Comparison of ENCODE assay signal across 22 cellular contexts in genomic region chr9:129001504-129002325, GRCh38. TPM values are rescaled to one million over a fixed set of nuclear protein-coding genes. Genes with fewer than 3 reads are reported as not detected.
DNase-seq lines count a peak whose midpoint lies in the region; ATAC-seq, FAIRE-seq and TF ChIP-seq lines count a peak whose summit lies in the region.
"Had no signal": no experiment of that assay in that cellular context is flagged by ENCODE, and none has a peak within 500 bp of the region (broad histone marks: within the 10 kb centered on the region; RNA-seq: fewer than 3 reads in every experiment).

No MANE protein-coding gene starts in this region.

- no peaks in the 10 kb centered on the region for H3K27me3 ChIP-seq in HepG2 (ENCODE audit: control insufficient read depth in 1 of 2, insufficient read depth in 2 of 2, low read length in 2 of 2)
- H3K27me3 ChIP-seq in right lobe of liver, result no peaks in the 10 kb centered on the region
- no peaks in the 10 kb centered on the region for H3K27me3 ChIP-seq in naive thymus-derived CD4-positive, alpha-beta T cell (ENCODE audit: control insufficient read depth in 2 of 2, insufficient read depth in 2 of 2, low read length in 2 of 2)
- H3K27me3 ChIP-seq: tibial artery had no signal

- POLR2A ChIA-PET in HepG2 (lab: Yijun Ruan, JAX), result no interaction called here
- POLR2A ChIA-PET in naive thymus-derived CD4-positive, alpha-beta T cell (lab: Charles Lee), result interaction anchor here (0.7 kb wide), 1 partner anchor 229 kb away, joined by 3 read pairs; no protein-coding TSS in a partner anchor

- H3K4me3 Mint-ChIP-seq in T-helper 2 cell treated with Interferon-gamma antibody and Interleukin-4, amounts not matched to agents 5 μg/mL and 100 μg/mL, for 36 hours, result no peak overlapping the region
- no peak overlapping the region for H3K4me3 Mint-ChIP-seq in naive thymus-derived CD4-positive, alpha-beta T cell
- H3K4me3 Mint-ChIP-seq: CD4-positive, alpha-beta memory T cell had no signal

- H3K4me3 ChIP-seq in HepG2 (replicated peaks in 1 of 3; ENCODE audit: insufficient read depth in 1 of 3, low read depth in 2 of 3, low read length in 3 of 3) (no peak overlapping the region), right lobe of liver (no peak overlapping the region)
- no peak overlapping the region for H3K4me3 ChIP-seq in naive thymus-derived CD4-positive, alpha-beta T cell (ENCODE audit: low read length)
- H3K4me3 ChIP-seq: HAP-1, tibial artery had no signal

- H4K20me1 ChIP-seq in HepG2 (ENCODE audit: insufficient read depth, low read length), result no peaks in the 10 kb centered on the region

- H3K9me3 Mint-ChIP-seq in T-helper 2 cell treated with Interferon-gamma antibody and Interleukin-4, amounts not matched to agents 5 μg/mL and 100 μg/mL, for 36 hours, result no peaks in the 10 kb centered on the region
- peaks cover 0 to 1% (median 0%) of the 10 kb centered on the region in 11 donors for H3K9me3 Mint-ChIP-seq in naive thymus-derived CD4-positive, alpha-beta T cell
- H3K9me3 Mint-ChIP-seq: CD4-positive, alpha-beta memory T cell had no signal

- no peak overlapping the region for H2AFZ ChIP-seq in HepG2 (ENCODE audit: low read length)

- in situ Hi-C loops in HepG2 (cut with HindIII; ENCODE audit: extremely low pct_ligation_motif_present, low pct_unique_long_range_greater_than_20kb), result no loop called here

- no peak overlapping the region for H3K4me2 ChIP-seq in HepG2 (ENCODE audit: low read depth, low read length)

- no peak overlapping the region for H3K9ac ChIP-seq in HepG2 (ENCODE audit: insufficient read depth, low read depth, low read length)

- TF ChIP-seq CTCF in HepG2 (CRISPR knock-in tag; IDR thresholded peaks at IDR 0.05) (no peak), right lobe of liver (IDR thresholded peaks at IDR 0.05) (no peak)

- H3K27ac Mint-ChIP-seq in T-helper 2 cell treated with Interferon-gamma antibody and Interleukin-4, amounts not matched to agents 5 μg/mL and 100 μg/mL, for 36 hours, result peak overlapping the region; percentile 55
- H3K27ac Mint-ChIP-seq in naive thymus-derived CD4-positive, alpha-beta T cell, result peak overlapping the region in 5 of 9 donors; percentile 13 to 85 (median 48)

- FAIRE-seq in HepG2 (lab: Jason Lieb, UNC), result no peak
- FAIRE-seq: GM19239, RCC 7860, small intestine had no signal

- H3K4me1 ChIP-seq in HepG2 (ENCODE audit: insufficient read depth, low read length), result no peaks in the 10 kb centered on the region
- H3K4me1 ChIP-seq in right lobe of liver, result no peaks in the 10 kb centered on the region
- H3K4me1 ChIP-seq in naive thymus-derived CD4-positive, alpha-beta T cell (ENCODE audit: control insufficient read depth in 2 of 2, insufficient read depth in 2 of 2, low read length in 2 of 2), result no peaks in the 10 kb centered on the region
- H3K4me1 ChIP-seq: HAP-1 had no signal

- peaks cover 64% of the 10 kb centered on the region for H3K36me3 Mint-ChIP-seq in T-helper 2 cell treated with Interferon-gamma antibody and Interleukin-4, amounts not matched to agents 5 μg/mL and 100 μg/mL, for 36 hours (ENCODE audit: low read depth)
- H3K36me3 Mint-ChIP-seq in naive thymus-derived CD4-positive, alpha-beta T cell, result peaks cover 6 to 58% (median 32%) of the 10 kb centered on the region in 5 donors

- no peaks in the 10 kb centered on the region for H3K79me2 ChIP-seq in HepG2 (ENCODE audit: insufficient read depth, low read length)

- H3K27ac ChIP-seq in HepG2 (ENCODE audit: extremely low read length, insufficient read depth, low read length), result no peak overlapping the region
- no peak overlapping the region for H3K27ac ChIP-seq in right lobe of liver
- peak overlapping the region; percentile 30 for H3K27ac ChIP-seq in naive thymus-derived CD4-positive, alpha-beta T cell (ENCODE audit: low read depth, low read length)
- H3K27ac ChIP-seq: HL-60, tibial artery had no signal

- no TSS peak for BruUV-seq in HepG2 (replicated peaks; lab: Mats Ljungman, UMichigan)

- CTCF ChIA-PET in HepG2 (lab: Yijun Ruan, JAX; ENCODE audit: low intra/inter-chr PET ratio, low total read pairs), result no interaction called here
- CTCF ChIA-PET in naive thymus-derived CD4-positive, alpha-beta T cell (lab: Charles Lee), result no interaction called here

- intact Hi-C loops in HepG2 (cut with micrococcal nuclease; ENCODE audit: unreplicated experiment), result loop anchor here (10.0 kb wide), 1 partner anchor 147 kb away; no protein-coding TSS in a partner anchor
- intact Hi-C loops in right lobe of liver (cut with DNase I), result no loop called here
- intact Hi-C loops in naive thymus-derived CD4-positive, alpha-beta T cell (cut with micrococcal nuclease), result no loop called here

- 92% methylated on average over 9 of the region's 10 CpGs for WGBS in HepG2 (ENCODE audit: low lambda C conversion rate)
- WGBS in right lobe of liver (ENCODE audit: insufficient coverage, low coverage, low lambda C conversion rate, missing lambda C conversion rate), result 100% methylated on average over 2 of the region's 10 CpGs

- DNase-seq in T-helper 2 cell treated with Interferon-gamma antibody and Interleukin-4, amounts not matched to agents 5 μg/mL and 100 μg/mL, for 36 hours (ENCODE audit: low spot score), result no peak
- DNase-seq in T-helper 2 cell (no peak), HepG2 (ENCODE audit: low spot score) (no peak), right lobe of liver (no peak), amniotic stem cell (lab: John Stamatoyannopoulos, UW) (no peak), AG20443 (ENCODE audit: low spot score) (no peak), DMS 273 (lab: John Stamatoyannopoulos, UW; ENCODE audit: unreplicated experiment) (no peak)
- no peak for DNase-seq in naive thymus-derived CD4-positive, alpha-beta T cell
- DNase-seq: activated gamma-delta T cell treated with Interleukin-2 at 50 U/mL for 16 hours; CD4-positive, alpha-beta memory T cell; foreskin fibroblast; left cardiac atrium; NCI-H1092 treated with DMSO at 0.1 percent for 48 hours; NCI-H187 treated with DMSO at 0.1 percent for 48 hours; NCI-H2227 treated with DMSO at 0.1 percent for 48 hours; small intestine; stimulated activated naive CD4-positive, alpha-beta T cell treated with Interleukin-2 at 50 U/mL for 16 hours had no signal

- H3K4me1 Mint-ChIP-seq in T-helper 2 cell treated with Interferon-gamma antibody and Interleukin-4, amounts not matched to agents 5 μg/mL and 100 μg/mL, for 36 hours (ENCODE audit: low read depth), result peaks cover 5% of the 10 kb centered on the region
- H3K4me1 Mint-ChIP-seq in naive thymus-derived CD4-positive, alpha-beta T cell, result peaks cover 0 to 12% (median 4%) of the 10 kb centered on the region in 7 donors

- TF ChIP-seq POLR2A in HepG2 (IDR thresholded peaks at IDR 0.05; ENCODE audit: insufficient read depth in 1 of 2, low read depth in 2 of 2, low read length in 2 of 2), result no peak
- no peak for TF ChIP-seq POLR2A in right lobe of liver (IDR thresholded peaks at IDR 0.05)

- TF ChIP-seq EP300 in HepG2 (IDR thresholded peaks at IDR 0.05; ENCODE audit: low read depth in 2 of 2, low read length in 2 of 2) (no peak), HepG2 (CRISPR knock-in tag; IDR thresholded peaks at IDR 0.05; ENCODE audit: borderline replicate concordance) (no peak)

- no peaks in the 10 kb centered on the region for H3K27me3 Mint-ChIP-seq in T-helper 2 cell treated with Interferon-gamma antibody and Interleukin-4, amounts not matched to agents 5 μg/mL and 100 μg/mL, for 36 hours (ENCODE audit: low read depth)
- no peaks in the 10 kb centered on the region for H3K27me3 Mint-ChIP-seq in naive thymus-derived CD4-positive, alpha-beta T cell
- H3K27me3 Mint-ChIP-seq: CD4-positive, alpha-beta memory T cell had no signal

- no peak for TF ChIP-seq RAD21 in HepG2 (CRISPR knock-in tag; IDR thresholded peaks at IDR 0.05)

- no peaks in the 10 kb centered on the region for H3K9me3 ChIP-seq in HepG2 (ENCODE audit: low read length)
- no peaks in the 10 kb centered on the region for H3K9me3 ChIP-seq in right lobe of liver
- no peaks in the 10 kb centered on the region for H3K9me3 ChIP-seq in naive thymus-derived CD4-positive, alpha-beta T cell (ENCODE audit: control insufficient read depth in 2 of 3, low read length in 3 of 3)
- H3K9me3 ChIP-seq: HAP-1, tibial artery had no signal

- H3K36me3 ChIP-seq in HepG2 (replicated peaks in 1 of 2; ENCODE audit: control insufficient read depth in 1 of 2, insufficient read depth in 2 of 2, low read length in 2 of 2) (peaks cover 49 to 81% of the 10 kb centered on the region in 2 experiments), right lobe of liver (peaks cover 0 to 77% (median 24%) of the 10 kb centered on the region in 4 donors)
- H3K36me3 ChIP-seq in naive thymus-derived CD4-positive, alpha-beta T cell (ENCODE audit: control insufficient read depth in 2 of 3, insufficient read depth in 3 of 3, low read length in 3 of 3), result peaks cover 9 to 89% (median 36%) of the 10 kb centered on the region in 3 experiments

- ATAC-seq in HepG2 (no peak), right lobe of liver (no peak)
- ATAC-seq in naive thymus-derived CD4-positive, alpha-beta T cell, result no peak
- ATAC-seq: left cardiac atrium had no signal

RNA-seq across cellular contexts. Expression of gene SH3GLB2, which starts 26.4 kb away (rescaled TPM):
- total RNA-seq in HepG2 (2016; rRNA removed; fragmentation: Illumina TruSeq; extraction: Trizol), result 10.5 and 24.0 TPM in 2 replicates
- total RNA-seq in HepG2 (2016; cell fraction: cytosol; rRNA removed; fragmentation: Illumina TruSeq; extraction: Trizol; ENCODE audit: low read depth), result 5.7 and 6.3 TPM in 2 replicates
- total RNA-seq in HepG2 (2016; cell fraction: insoluble cytoplasmic fraction; rRNA removed; fragmentation: Illumina TruSeq; extraction: Trizol), result 10.1 and 22.9 TPM in 2 replicates
- 9.8 and 12.3 TPM in 2 replicates for total RNA-seq in HepG2 (2016; cell fraction: membrane; rRNA removed; fragmentation: Illumina TruSeq; extraction: Trizol)
- 28.6 and 31.6 TPM in 2 replicates for total RNA-seq in HepG2 (2016; cell fraction: nucleus; rRNA removed; fragmentation: Illumina TruSeq; extraction: Trizol)
- 40.6 and 68.0 TPM in 2 replicates for polyA plus RNA-seq in HepG2 (2011; rRNA removed)
- polyA plus RNA-seq in HepG2 (2011; cell fraction: cytosol; rRNA removed), result 23.7 and 25.8 TPM in 2 replicates
- 356 and 393 TPM in 2 replicates for polyA plus RNA-seq in HepG2 (2011; cell fraction: nucleus; rRNA removed)
- 17.4 and 18.7 TPM in 2 replicates for polyA plus RNA-seq in HepG2 (2012)
- 7.5 and 8.5 TPM in 2 replicates for polyA plus RNA-seq in HepG2 (2016; cell fraction: cytosol; fragmentation: Illumina TruSeq; extraction: Trizol; ENCODE audit: low read depth)
- 13.7 and 15.9 TPM in 2 replicates for polyA plus RNA-seq in HepG2 (2016; cell fraction: insoluble cytoplasmic fraction; fragmentation: Illumina TruSeq; extraction: Trizol; ENCODE audit: low read depth)
- 11.0 and 13.2 TPM in 2 replicates for polyA plus RNA-seq in HepG2 (2016; cell fraction: membrane; fragmentation: Illumina TruSeq; extraction: Trizol; ENCODE audit: low read depth)
- polyA plus RNA-seq in HepG2 (2016; cell fraction: nucleus; fragmentation: Illumina TruSeq; extraction: Trizol; ENCODE audit: insufficient read depth, low read depth), result 80.7 and 100 TPM in 2 replicates
- 29.6 and 163 TPM in 2 replicates for polyA minus RNA-seq in HepG2 (2011; rRNA and poly(A)+ RNA removed; ENCODE audit: low replicate concordance)
- polyA minus RNA-seq in HepG2 (2011; cell fraction: cytosol; rRNA and poly(A)+ RNA removed), result 10.4 and 14.1 TPM in 2 replicates
- polyA minus RNA-seq in HepG2 (2011; cell fraction: nucleus; rRNA and poly(A)+ RNA removed), result 20.3 and 22.6 TPM in 2 replicates
- total RNA-seq in right lobe of liver, result 10 to 100 TPM; 23.7 to 28.3 (median 24.7) TPM
- 100 to 1,000 TPM in 2 of 5 experiments, 10 to 100 TPM in 3; 76.3 to 106 (median 86.2) TPM for total RNA-seq in naive thymus-derived CD4-positive, alpha-beta T cell
- polyA plus RNA-seq in naive thymus-derived CD4-positive, alpha-beta T cell, result 10 to 100 TPM; 22.5 to 31.7 TPM

RNA-seq across cellular contexts. Expression of gene MIGA2, which starts 34.7 kb away (rescaled TPM):
- total RNA-seq in HepG2 (2016; rRNA removed; fragmentation: Illumina TruSeq; extraction: Trizol), result 8.9 and 17.1 TPM in 2 replicates
- total RNA-seq in HepG2 (2016; cell fraction: cytosol; rRNA removed; fragmentation: Illumina TruSeq; extraction: Trizol; ENCODE audit: low read depth), result 5.8 TPM in 2 replicates
- 8.3 and 17.7 TPM in 2 replicates for total RNA-seq in HepG2 (2016; cell fraction: insoluble cytoplasmic fraction; rRNA removed; fragmentation: Illumina TruSeq; extraction: Trizol)
- 6.6 and 6.9 TPM in 2 replicates for total RNA-seq in HepG2 (2016; cell fraction: membrane; rRNA removed; fragmentation: Illumina TruSeq; extraction: Trizol)
- 22.2 and 26.2 TPM in 2 replicates for total RNA-seq in HepG2 (2016; cell fraction: nucleus; rRNA removed; fragmentation: Illumina TruSeq; extraction: Trizol)
- polyA plus RNA-seq in HepG2 (2011; rRNA removed), result 10.8 and 12.2 TPM in 2 replicates
- 4.8 and 7.2 TPM in 2 replicates for polyA plus RNA-seq in HepG2 (2011; cell fraction: cytosol; rRNA removed)
- polyA plus RNA-seq in HepG2 (2011; cell fraction: nucleus; rRNA removed), result 118 and 145 TPM in 2 replicates
- polyA plus RNA-seq in HepG2 (2012), result 3.9 and 9.8 TPM in 2 replicates
- polyA plus RNA-seq in HepG2 (2016; cell fraction: cytosol; fragmentation: Illumina TruSeq; extraction: Trizol; ENCODE audit: low read depth), result 1.3 and 1.6 TPM in 2 replicates
- 5.8 and 6.3 TPM in 2 replicates for polyA plus RNA-seq in HepG2 (2016; cell fraction: insoluble cytoplasmic fraction; fragmentation: Illumina TruSeq; extraction: Trizol; ENCODE audit: low read depth)
- polyA plus RNA-seq in HepG2 (2016; cell fraction: membrane; fragmentation: Illumina TruSeq; extraction: Trizol; ENCODE audit: low read depth), result 3.4 and 4.3 TPM in 2 replicates
- 44.0 and 50.8 TPM in 2 replicates for polyA plus RNA-seq in HepG2 (2016; cell fraction: nucleus; fragmentation: Illumina TruSeq; extraction: Trizol; ENCODE audit: insufficient read depth, low read depth)
- 17.4 and 26.1 TPM in 2 replicates for polyA minus RNA-seq in HepG2 (2011; rRNA and poly(A)+ RNA removed; ENCODE audit: low replicate concordance)
- 4.4 and 5.0 TPM in 2 replicates for polyA minus RNA-seq in HepG2 (2011; cell fraction: cytosol; rRNA and poly(A)+ RNA removed)
- polyA minus RNA-seq in HepG2 (2011; cell fraction: nucleus; rRNA and poly(A)+ RNA removed), result 18.5 and 19.6 TPM in 2 replicates
- 10 to 100 TPM in 4 of 6 experiments, 1 to 10 TPM in 2; 9.1 to 16.4 (median 10.8) TPM for total RNA-seq in right lobe of liver
- 10 to 100 TPM; 50.0 to 73.4 (median 60.7) TPM for total RNA-seq in naive thymus-derived CD4-positive, alpha-beta T cell
- polyA plus RNA-seq in naive thymus-derived CD4-positive, alpha-beta T cell, result 10 to 100 TPM in 1 of 2 donors, 1 to 10 TPM in 1; 7.1 to 15.2 TPM

RNA-seq across cellular contexts. Expression of gene NUP188, which starts 54.2 kb away (rescaled TPM):
- 38.5 and 54.1 TPM in 2 replicates for total RNA-seq in HepG2 (2016; rRNA removed; fragmentation: Illumina TruSeq; extraction: Trizol)
- 8.2 and 12.6 TPM in 2 replicates for total RNA-seq in HepG2 (2016; cell fraction: cytosol; rRNA removed; fragmentation: Illumina TruSeq; extraction: Trizol; ENCODE audit: low read depth)
- total RNA-seq in HepG2 (2016; cell fraction: insoluble cytoplasmic fraction; rRNA removed; fragmentation: Illumina TruSeq; extraction: Trizol), result 35.5 and 47.1 TPM in 2 replicates
- 10.3 and 12.4 TPM in 2 replicates for total RNA-seq in HepG2 (2016; cell fraction: membrane; rRNA removed; fragmentation: Illumina TruSeq; extraction: Trizol)
- 52.4 and 56.0 TPM in 2 replicates for total RNA-seq in HepG2 (2016; cell fraction: nucleus; rRNA removed; fragmentation: Illumina TruSeq; extraction: Trizol)
- polyA plus RNA-seq in HepG2 (2011; rRNA removed), result 28.0 and 31.5 TPM in 2 replicates
- polyA plus RNA-seq in HepG2 (2011; cell fraction: cytosol; rRNA removed), result 30.7 and 31.2 TPM in 2 replicates
- polyA plus RNA-seq in HepG2 (2011; cell fraction: nucleus; rRNA removed), result 80.5 and 92.3 TPM in 2 replicates
- 31.1 and 32.6 TPM in 2 replicates for polyA plus RNA-seq in HepG2 (2012)
- 1.6 and 2.1 TPM in 2 replicates for polyA plus RNA-seq in HepG2 (2016; cell fraction: cytosol; fragmentation: Illumina TruSeq; extraction: Trizol; ENCODE audit: low read depth)
- polyA plus RNA-seq in HepG2 (2016; cell fraction: insoluble cytoplasmic fraction; fragmentation: Illumina TruSeq; extraction: Trizol; ENCODE audit: low read depth), result 27.2 and 38.0 TPM in 2 replicates
- polyA plus RNA-seq in HepG2 (2016; cell fraction: membrane; fragmentation: Illumina TruSeq; extraction: Trizol; ENCODE audit: low read depth), result 3.8 and 4.7 TPM in 2 replicates
- polyA plus RNA-seq in HepG2 (2016; cell fraction: nucleus; fragmentation: Illumina TruSeq; extraction: Trizol; ENCODE audit: insufficient read depth, low read depth), result 55.8 and 60.8 TPM in 2 replicates
- 177 and 560 TPM in 2 replicates for polyA minus RNA-seq in HepG2 (2011; rRNA and poly(A)+ RNA removed; ENCODE audit: low replicate concordance)
- polyA minus RNA-seq in HepG2 (2011; cell fraction: cytosol; rRNA and poly(A)+ RNA removed), result 51.6 and 71.1 TPM in 2 replicates
- polyA minus RNA-seq in HepG2 (2011; cell fraction: nucleus; rRNA and poly(A)+ RNA removed), result 71.8 and 93.1 TPM in 2 replicates
- 10 to 100 TPM; 10.5 to 18.7 (median 15.6) TPM for total RNA-seq in right lobe of liver
- total RNA-seq in naive thymus-derived CD4-positive, alpha-beta T cell, result 10 to 100 TPM; 55.7 to 98.7 (median 63.7) TPM
- polyA plus RNA-seq in naive thymus-derived CD4-positive, alpha-beta T cell, result 10 to 100 TPM; 24.8 to 39.5 TPM

RNA-seq across cellular contexts. Expression of gene DOLK, which starts 54.3 kb away (rescaled TPM):
- total RNA-seq in HepG2 (2016; rRNA removed; fragmentation: Illumina TruSeq; extraction: Trizol) (10.3 and 18.7 TPM in 2 replicates), right lobe of liver (10 to 100 TPM in 2 of 6 experiments, 1 to 10 TPM in 4; 6.6 to 17.3 (median 8.4) TPM)
- 3.1 and 3.7 TPM in 2 replicates for total RNA-seq in HepG2 (2016; cell fraction: cytosol; rRNA removed; fragmentation: Illumina TruSeq; extraction: Trizol; ENCODE audit: low read depth)
- 11.0 and 19.4 TPM in 2 replicates for total RNA-seq in HepG2 (2016; cell fraction: insoluble cytoplasmic fraction; rRNA removed; fragmentation: Illumina TruSeq; extraction: Trizol)
- 7.5 and 9.2 TPM in 2 replicates for total RNA-seq in HepG2 (2016; cell fraction: membrane; rRNA removed; fragmentation: Illumina TruSeq; extraction: Trizol)
- total RNA-seq in HepG2 (2016; cell fraction: nucleus; rRNA removed; fragmentation: Illumina TruSeq; extraction: Trizol), result 18.0 and 18.2 TPM in 2 replicates
- polyA plus RNA-seq in HepG2 (2011; rRNA removed), result 15.4 and 19.2 TPM in 2 replicates
- polyA plus RNA-seq in HepG2 (2011; cell fraction: cytosol; rRNA removed), result 20.0 and 23.0 TPM in 2 replicates
- polyA plus RNA-seq in HepG2 (2011; cell fraction: nucleus; rRNA removed), result 7.1 TPM in 2 replicates
- polyA plus RNA-seq in HepG2 (2012), result 10.1 and 10.3 TPM in 2 replicates
- 2.6 and 4.0 TPM in 2 replicates for polyA plus RNA-seq in HepG2 (2016; cell fraction: cytosol; fragmentation: Illumina TruSeq; extraction: Trizol; ENCODE audit: low read depth)
- polyA plus RNA-seq in HepG2 (2016; cell fraction: insoluble cytoplasmic fraction; fragmentation: Illumina TruSeq; extraction: Trizol; ENCODE audit: low read depth), result 10.6 and 11.1 TPM in 2 replicates
- polyA plus RNA-seq in HepG2 (2016; cell fraction: membrane; fragmentation: Illumina TruSeq; extraction: Trizol; ENCODE audit: low read depth), result 5.2 and 6.9 TPM in 2 replicates
- 23.1 and 24.2 TPM in 2 replicates for polyA plus RNA-seq in HepG2 (2016; cell fraction: nucleus; fragmentation: Illumina TruSeq; extraction: Trizol; ENCODE audit: insufficient read depth, low read depth)
- polyA minus RNA-seq in HepG2 (2011; rRNA and poly(A)+ RNA removed; ENCODE audit: low replicate concordance), result 61.1 and 98.9 TPM in 2 replicates
- polyA minus RNA-seq in HepG2 (2011; cell fraction: cytosol; rRNA and poly(A)+ RNA removed), result 10.9 and 12.8 TPM in 2 replicates
- polyA minus RNA-seq in HepG2 (2011; cell fraction: nucleus; rRNA and poly(A)+ RNA removed), result 16.7 and 17.8 TPM in 2 replicates
- total RNA-seq in naive thymus-derived CD4-positive, alpha-beta T cell, result 10 to 100 TPM in 2 of 5 experiments, 1 to 10 TPM in 3; 6.0 to 12.8 (median 9.5) TPM
- polyA plus RNA-seq in naive thymus-derived CD4-positive, alpha-beta T cell, result 10 to 100 TPM in 1 of 2 donors, 1 to 10 TPM in 1; 7.6 to 10.5 TPM
